Comparison of ENCODE assay signal across 21 cellular contexts in genomic region chr2:128714285-128714684, GRCh38.
DNase-seq lines count a peak whose midpoint lies in the region; ATAC-seq and TF ChIP-seq lines count a peak whose summit lies in the region.
"Had no signal": no experiment of that assay in that cellular context is flagged by ENCODE, and none has a peak within 500 bp of the region (broad histone marks: within the 10 kb centered on the region; RNA-seq: fewer than 3 reads in every experiment).

No MANE protein-coding gene starts in this region.

- peaks cover 4% of the 10 kb centered on the region for H3K36me3 Mint-ChIP-seq in brain
- H3K36me3 Mint-ChIP-seq in natural killer cell: peaks cover 10% of the 10 kb centered on the region
- H3K36me3 Mint-ChIP-seq: CD4-positive, alpha-beta memory T cell had no signal

- H3K4me3 Mint-ChIP-seq in brain: no peak overlapping the region
- no peak overlapping the region for H3K4me3 Mint-ChIP-seq in natural killer cell
- H3K4me3 Mint-ChIP-seq: activated naive CD8-positive, alpha-beta T cell treated with anti-CD3 and anti-CD28 coated beads, Interleukin-2, amount 50 U/mL, for 24 hours; CD4-positive, alpha-beta memory T cell; mesothelial cell of epicardium; neural crest cell had no signal

- intact Hi-C loops in natural killer cell (cut with micrococcal nuclease): no loop called here

- TF ChIP-seq CTCF in brain (conservative IDR thresholded peaks at IDR 0.05) (no peak), natural killer cell (IDR thresholded peaks at IDR 0.05) (no peak), omental fat pad (IDR thresholded peaks at IDR 0.05) (no peak)

- H3K4me1 Mint-ChIP-seq in brain (peaks cover 31% of the 10 kb centered on the region), natural killer cell (no peaks in the 10 kb centered on the region)
- H3K4me1 Mint-ChIP-seq: activated naive CD8-positive, alpha-beta T cell treated with anti-CD3 and anti-CD28 coated beads, Interleukin-2, amount 50 U/mL, for 24 hours; CD4-positive, alpha-beta memory T cell had no signal

- ATAC-seq in left lobe of liver (peak; percentile 41), natural killer cell (no peak), omental fat pad (ENCODE audit: low FRiP score) (no peak)
- ATAC-seq: activated naive CD8-positive, alpha-beta T cell treated with anti-CD3 and anti-CD28 coated beads, Interleukin-2, amount 50 U/mL, for 24 hours; foreskin keratinocyte had no signal

- H3K9me3 Mint-ChIP-seq in brain (peaks cover 13 to 18% (median 16%) of the 10 kb centered on the region in 5 experiments), natural killer cell (peaks cover 6 to 9% of the 10 kb centered on the region in 2 donors)
- H3K9me3 Mint-ChIP-seq: neural crest cell had no signal

- H3K27me3 Mint-ChIP-seq in brain (peaks cover 10% of the 10 kb centered on the region), natural killer cell (ENCODE audit: low read depth in 2 of 2) (peaks cover 17 to 35% of the 10 kb centered on the region in 2 donors)

- DNase-seq in Ammon's horn (ENCODE audit: low spot score) (peak; percentile 63), KG1 (lab: John Stamatoyannopoulos, UW) (peak; percentile 80), left lobe of liver (ENCODE audit: low spot score) (peak; percentile 36), A172 (ENCODE audit: low spot score) (no peak), natural killer cell (no peak), omental fat pad (ENCODE audit: low spot score) (no peak), putamen (ENCODE audit: low spot score) (no peak)
- DNase-seq: activated CD4-positive, alpha-beta T cell treated with anti-CD3 and anti-CD28 coated beads for 48 hours; activated CD8-positive, alpha-beta memory T cell treated with anti-CD3 and anti-CD28 coated beads, Interleukin-2, amount 50 U/mL, for 48 hours; activated effector memory CD4-positive, alpha-beta T cell treated with Interleukin-2 at 50 U/mL for 16 hours; activated naive CD8-positive, alpha-beta T cell treated with anti-CD3 and anti-CD28 coated beads, Interleukin-2, amount 50 U/mL, for 24 hours; CD4-positive, alpha-beta memory T cell; dermis blood vessel endothelial cell; foreskin keratinocyte; GM23248; MM.1S; NCI-H2029 treated with DMSO at 0.1 percent for 48 hours; NCI-H446 had no signal

- H3K27ac Mint-ChIP-seq in brain: peak overlapping the region in 3 of 5 experiments; percentile 11 to 90 (median 49)
- no peak overlapping the region for H3K27ac Mint-ChIP-seq in natural killer cell
- H3K27ac Mint-ChIP-seq: activated naive CD8-positive, alpha-beta T cell treated with anti-CD3 and anti-CD28 coated beads, Interleukin-2, amount 50 U/mL, for 24 hours; mesothelial cell of epicardium had no signal

Comparison
In these comparisons a context has a peak if more than half of its experiments do, and no peak if none do; other contexts are left out.
1. DNase-seq: peak in Ammon's horn (single experiment), KG1 (single experiment) and left lobe of liver (single experiment); none in A172 (single experiment), natural killer cell (single experiment), omental fat pad (single experiment) and putamen (single experiment).
2. H3K27ac Mint-ChIP-seq: peak in brain (3 of 5); none in natural killer cell (0 of 2).